Comparison of ENCODE assay signal across 9 cellular contexts in genomic region chr1:186420923-186421322, GRCh38. TPM values are rescaled to one million over a fixed set of nuclear protein-coding genes. Genes with fewer than 3 reads are reported as not detected.
A peak's percentile ranks its signal among the peaks of the same experiment; 100 is the strongest.
DNase-seq lines count a peak whose midpoint lies in the region; ATAC-seq, FAIRE-seq and TF ChIP-seq lines count a peak whose summit lies in the region.
"Had no signal": no experiment of that assay in that cellular context is flagged by ENCODE, and none has a peak within 500 bp of the region (broad histone marks: within the 10 kb centered on the region; RNA-seq: fewer than 3 reads in every experiment).

No MANE protein-coding gene starts in this region.

- H3K27me3 ChIP-seq in muscle layer of duodenum (ENCODE audit: low read depth, low read length), result no peaks in the 10 kb centered on the region
- no peaks in the 10 kb centered on the region for H3K27me3 ChIP-seq in left lung
- no peaks in the 10 kb centered on the region for H3K27me3 ChIP-seq in HepG2 (ENCODE audit: control insufficient read depth in 1 of 2, insufficient read depth in 2 of 2, low read length in 2 of 2)

- TF ChIP-seq RAD21 in HepG2 (CRISPR knock-in tag; IDR thresholded peaks at IDR 0.05), result no peak

- H3K4me2 ChIP-seq in HepG2 (ENCODE audit: low read depth, low read length), result no peak overlapping the region
- H3K4me2 ChIP-seq: A549 had no signal

- H3K36me3 ChIP-seq in muscle layer of duodenum (ENCODE audit: control insufficient read depth in 1 of 2, insufficient read depth in 2 of 2, low read length in 2 of 2) (peaks cover 13% of the 10 kb centered on the region in 2 donors), left lung (peaks cover 0 to 34% of the 10 kb centered on the region in 2 donors), HepG2 (replicated peaks in 1 of 2; ENCODE audit: control insufficient read depth in 1 of 2, insufficient read depth in 2 of 2, low read length in 2 of 2) (peaks cover 0 to 9% of the 10 kb centered on the region in 2 experiments; a peak in 2 of 5 replicates)

- H3K27ac ChIP-seq in muscle layer of duodenum (ENCODE audit: low read length), result peak overlapping the region; percentile 40
- H3K27ac ChIP-seq in left lung, result peak overlapping the region in 1 of 2 donors; percentile 15
- H3K27ac ChIP-seq in HepG2 (ENCODE audit: extremely low read length, insufficient read depth, low read length), result no peak overlapping the region
- H3K27ac ChIP-seq: A549 had no signal

- peak overlapping the region; percentile 86 for H3K27ac Mint-ChIP-seq in activated CD4-positive, alpha-beta T cell treated with anti-CD3 and anti-CD28 coated beads, Interleukin-2, amount 10 ng/mL, durations not matched to agents 24 days and 14 days

- intact Hi-C loops in activated CD4-positive, alpha-beta T cell treated with anti-CD3 and anti-CD28 coated beads, Interleukin-2, amount 10 ng/mL, durations not matched to agents 24 days and 14 days (cut with micrococcal nuclease), result no loop called here
- intact Hi-C loops in left lung (cut with DNase I) (no loop called here), HepG2 (cut with micrococcal nuclease; ENCODE audit: unreplicated experiment) (no loop called here)

- peak; percentile 58 for DNase-seq in activated CD4-positive, alpha-beta T cell treated with anti-CD3 and anti-CD28 coated beads, Interleukin-2, amount 10 ng/mL, durations not matched to agents 24 days and 14 days
- DNase-seq in activated CD4-positive, alpha-beta T cell treated with anti-CD3 and anti-CD28 coated beads for 1 hour, result no peak
- DNase-seq in MV-4-11 (lab: John Stamatoyannopoulos, UW), result peak; percentile 62
- DNase-seq in left lung, result no peak
- no peak for DNase-seq in GOT3 (lab: John Stamatoyannopoulos, UW)
- DNase-seq in HepG2 (ENCODE audit: low spot score), result no peak

- H3K4me1 ChIP-seq in muscle layer of duodenum (ENCODE audit: control insufficient read depth in 1 of 2, insufficient read depth in 2 of 2, low read length in 2 of 2) (peaks cover 0 to 5% of the 10 kb centered on the region in 2 donors), left lung (no peaks in the 10 kb centered on the region), HepG2 (ENCODE audit: insufficient read depth, low read length) (no peaks in the 10 kb centered on the region)
- H3K4me1 ChIP-seq: A549 had no signal

- TF ChIP-seq CTCF in left lung (IDR thresholded peaks at IDR 0.05) (no peak), HepG2 (CRISPR knock-in tag; IDR thresholded peaks at IDR 0.05) (no peak)

- ATAC-seq in HG02623 (IDR thresholded peaks at IDR 0.05; ENCODE audit: unreplicated experiment), result peak; percentile 94
- ATAC-seq in left lung, result no peak
- ATAC-seq in HepG2, result no peak
- ATAC-seq: A549 had no signal

- H3K4me3 ChIP-seq in muscle layer of duodenum (ENCODE audit: low read depth in 1 of 2, low read length in 2 of 2), result no peak overlapping the region
- no peak overlapping the region for H3K4me3 ChIP-seq in left lung
- no peak overlapping the region for H3K4me3 ChIP-seq in HepG2 (replicated peaks in 1 of 3; ENCODE audit: insufficient read depth in 1 of 3, low read depth in 2 of 3, low read length in 3 of 3)
- H3K4me3 ChIP-seq: A549 had no signal

- no peaks in the 10 kb centered on the region for H3K27me3 Mint-ChIP-seq in activated CD4-positive, alpha-beta T cell treated with anti-CD3 and anti-CD28 coated beads, Interleukin-2, amount 10 ng/mL, durations not matched to agents 24 days and 14 days

- TF ChIP-seq EP300 in HepG2 (IDR thresholded peaks at IDR 0.05; ENCODE audit: low read depth in 2 of 2, low read length in 2 of 2) (no peak), HepG2 (CRISPR knock-in tag; IDR thresholded peaks at IDR 0.05; ENCODE audit: borderline replicate concordance) (no peak)

- POLR2A ChIA-PET in HepG2 (lab: Yijun Ruan, JAX), result no interaction called here

- H4K20me1 ChIP-seq in HepG2 (ENCODE audit: insufficient read depth, low read length), result no peaks in the 10 kb centered on the region

- peak overlapping the region; percentile 69 for H3K4me3 Mint-ChIP-seq in activated CD4-positive, alpha-beta T cell treated with anti-CD3 and anti-CD28 coated beads, Interleukin-2, amount 10 ng/mL, durations not matched to agents 24 days and 14 days

- no peaks in the 10 kb centered on the region for H3K9me3 ChIP-seq in muscle layer of duodenum (ENCODE audit: control insufficient read depth in 1 of 2, low read length in 2 of 2)
- H3K9me3 ChIP-seq in left lung, result no peaks in the 10 kb centered on the region
- H3K9me3 ChIP-seq in HepG2 (ENCODE audit: low read length), result no peaks in the 10 kb centered on the region
- H3K9me3 ChIP-seq: A549 had no signal

- no peak for FAIRE-seq in HepG2 (lab: Jason Lieb, UNC)
- FAIRE-seq: A549 had no signal

- H3K9ac ChIP-seq in HepG2 (ENCODE audit: insufficient read depth, low read depth, low read length), result no peak overlapping the region

- H3K79me2 ChIP-seq in HepG2 (ENCODE audit: insufficient read depth, low read length), result no peaks in the 10 kb centered on the region

- H2AFZ ChIP-seq in HepG2 (ENCODE audit: low read length), result no peak overlapping the region

- BruUV-seq in HepG2 (replicated peaks; lab: Mats Ljungman, UMichigan), result no TSS peak

- 89% methylated on average over 1 of the region's 1 CpG for WGBS in HepG2 (ENCODE audit: low lambda C conversion rate)

- H3K36me3 Mint-ChIP-seq in activated CD4-positive, alpha-beta T cell treated with anti-CD3 and anti-CD28 coated beads, Interleukin-2, amount 10 ng/mL, durations not matched to agents 24 days and 14 days (ENCODE audit: low read depth), result peaks cover 37% of the 10 kb centered on the region

- in situ Hi-C loops in HepG2 (cut with HindIII; ENCODE audit: extremely low pct_ligation_motif_present, low pct_unique_long_range_greater_than_20kb), result no loop called here

- H3K9me3 Mint-ChIP-seq in activated CD4-positive, alpha-beta T cell treated with anti-CD3 and anti-CD28 coated beads, Interleukin-2, amount 10 ng/mL, durations not matched to agents 24 days and 14 days, result peaks cover 14% of the 10 kb centered on the region

- no peak for TF ChIP-seq POLR2A in HepG2 (IDR thresholded peaks at IDR 0.05; ENCODE audit: insufficient read depth in 1 of 2, low read depth in 2 of 2, low read length in 2 of 2)

- CTCF ChIA-PET in HepG2 (lab: Yijun Ruan, JAX; ENCODE audit: low intra/inter-chr PET ratio, low total read pairs), result no interaction called here

- peaks cover 23% of the 10 kb centered on the region for H3K4me1 Mint-ChIP-seq in activated CD4-positive, alpha-beta T cell treated with anti-CD3 and anti-CD28 coated beads, Interleukin-2, amount 10 ng/mL, durations not matched to agents 24 days and 14 days

RNA-seq across cellular contexts. Expression of gene PDC, which starts 40.0 kb away (rescaled TPM):
- not detected in 2 replicates for total RNA-seq in activated CD4-positive, alpha-beta T cell treated with anti-CD3 and anti-CD28 coated beads, Interleukin-2, amount 10 ng/mL, durations not matched to agents 24 days and 14 days
- total RNA-seq in left lung (not detected), HepG2 (2016; rRNA removed; fragmentation: Illumina TruSeq; extraction: Trizol) (not detected in 2 replicates)
- total RNA-seq in HepG2 (2016; cell fraction: cytosol; rRNA removed; fragmentation: Illumina TruSeq; extraction: Trizol; ENCODE audit: low read depth), result not detected in 2 replicates
- not detected in 2 replicates for total RNA-seq in HepG2 (2016; cell fraction: insoluble cytoplasmic fraction; rRNA removed; fragmentation: Illumina TruSeq; extraction: Trizol)
- not detected in 2 replicates for total RNA-seq in HepG2 (2016; cell fraction: membrane; rRNA removed; fragmentation: Illumina TruSeq; extraction: Trizol)
- not detected in 2 replicates for total RNA-seq in HepG2 (2016; cell fraction: nucleus; rRNA removed; fragmentation: Illumina TruSeq; extraction: Trizol)
- polyA plus RNA-seq in HepG2 (2011; rRNA removed), result not detected in 2 replicates
- polyA plus RNA-seq in HepG2 (2011; cell fraction: cytosol; rRNA removed), result not detected in 2 replicates
- polyA plus RNA-seq in HepG2 (2011; cell fraction: nucleus; rRNA removed), result not detected in 2 replicates
- not detected in 2 replicates for polyA plus RNA-seq in HepG2 (2012)
- not detected in 2 replicates for polyA plus RNA-seq in HepG2 (2016; cell fraction: cytosol; fragmentation: Illumina TruSeq; extraction: Trizol; ENCODE audit: low read depth)
- not detected in 2 replicates for polyA plus RNA-seq in HepG2 (2016; cell fraction: insoluble cytoplasmic fraction; fragmentation: Illumina TruSeq; extraction: Trizol; ENCODE audit: low read depth)
- not detected in 2 replicates for polyA plus RNA-seq in HepG2 (2016; cell fraction: membrane; fragmentation: Illumina TruSeq; extraction: Trizol; ENCODE audit: low read depth)
- polyA plus RNA-seq in HepG2 (2016; cell fraction: nucleus; fragmentation: Illumina TruSeq; extraction: Trizol; ENCODE audit: insufficient read depth, low read depth), result not detected in 2 replicates
- polyA minus RNA-seq in HepG2 (2011; rRNA and poly(A)+ RNA removed; ENCODE audit: low replicate concordance), result not detected in 2 replicates
- not detected in 2 replicates for polyA minus RNA-seq in HepG2 (2011; cell fraction: cytosol; rRNA and poly(A)+ RNA removed)
- not detected in 2 replicates for polyA minus RNA-seq in HepG2 (2011; cell fraction: nucleus; rRNA and poly(A)+ RNA removed)
- polyA plus RNA-seq: A549 had no signal

RNA-seq across cellular contexts. Expression of gene ODR4, which starts 45.3 kb away (rescaled TPM):
- total RNA-seq in activated CD4-positive, alpha-beta T cell treated with anti-CD3 and anti-CD28 coated beads, Interleukin-2, amount 10 ng/mL, durations not matched to agents 24 days and 14 days, result 15.6 and 20.0 TPM in 2 replicates
- total RNA-seq in left lung (10 to 100 TPM; 22.5 to 22.7 TPM), HepG2 (2016; rRNA removed; fragmentation: Illumina TruSeq; extraction: Trizol) (14.7 and 22.0 TPM in 2 replicates)
- total RNA-seq in HepG2 (2016; cell fraction: cytosol; rRNA removed; fragmentation: Illumina TruSeq; extraction: Trizol; ENCODE audit: low read depth), result 6.3 and 7.7 TPM in 2 replicates
- total RNA-seq in HepG2 (2016; cell fraction: insoluble cytoplasmic fraction; rRNA removed; fragmentation: Illumina TruSeq; extraction: Trizol), result 14.2 and 24.2 TPM in 2 replicates
- total RNA-seq in HepG2 (2016; cell fraction: membrane; rRNA removed; fragmentation: Illumina TruSeq; extraction: Trizol), result 7.1 TPM in 2 replicates
- total RNA-seq in HepG2 (2016; cell fraction: nucleus; rRNA removed; fragmentation: Illumina TruSeq; extraction: Trizol), result 42.4 and 43.6 TPM in 2 replicates
- polyA plus RNA-seq in HepG2 (2011; rRNA removed), result 11.4 and 16.3 TPM in 2 replicates
- 4.1 and 7.3 TPM in 2 replicates for polyA plus RNA-seq in HepG2 (2011; cell fraction: cytosol; rRNA removed)
- polyA plus RNA-seq in HepG2 (2011; cell fraction: nucleus; rRNA removed), result 13.5 and 14.9 TPM in 2 replicates
- 10.6 and 12.7 TPM in 2 replicates for polyA plus RNA-seq in HepG2 (2012)
- polyA plus RNA-seq in HepG2 (2016; cell fraction: cytosol; fragmentation: Illumina TruSeq; extraction: Trizol; ENCODE audit: low read depth), result 1.5 and 2.4 TPM in 2 replicates
- polyA plus RNA-seq in HepG2 (2016; cell fraction: insoluble cytoplasmic fraction; fragmentation: Illumina TruSeq; extraction: Trizol; ENCODE audit: low read depth), result 12.3 TPM in 2 replicates
- polyA plus RNA-seq in HepG2 (2016; cell fraction: membrane; fragmentation: Illumina TruSeq; extraction: Trizol; ENCODE audit: low read depth), result 2.2 and 2.4 TPM in 2 replicates
- polyA plus RNA-seq in HepG2 (2016; cell fraction: nucleus; fragmentation: Illumina TruSeq; extraction: Trizol; ENCODE audit: insufficient read depth, low read depth), result 51.1 and 51.3 TPM in 2 replicates
- 2.2 and 4.1 TPM in 2 replicates for polyA minus RNA-seq in HepG2 (2011; rRNA and poly(A)+ RNA removed; ENCODE audit: low replicate concordance)
- 7.7 and 7.9 TPM in 2 replicates for polyA minus RNA-seq in HepG2 (2011; cell fraction: cytosol; rRNA and poly(A)+ RNA removed)
- polyA minus RNA-seq in HepG2 (2011; cell fraction: nucleus; rRNA and poly(A)+ RNA removed), result 36.2 and 41.4 TPM in 2 replicates

RNA-seq across cellular contexts. Expression of gene TPR, which starts 45.9 kb away (rescaled TPM):
- 174 and 185 TPM in 2 replicates for total RNA-seq in activated CD4-positive, alpha-beta T cell treated with anti-CD3 and anti-CD28 coated beads, Interleukin-2, amount 10 ng/mL, durations not matched to agents 24 days and 14 days
- total RNA-seq in left lung (10 to 100 TPM; 77.7 to 84.8 TPM), HepG2 (2016; rRNA removed; fragmentation: Illumina TruSeq; extraction: Trizol) (81.7 and 116 TPM in 2 replicates)
- 5.9 and 6.3 TPM in 2 replicates for total RNA-seq in HepG2 (2016; cell fraction: cytosol; rRNA removed; fragmentation: Illumina TruSeq; extraction: Trizol; ENCODE audit: low read depth)
- 78.5 and 115 TPM in 2 replicates for total RNA-seq in HepG2 (2016; cell fraction: insoluble cytoplasmic fraction; rRNA removed; fragmentation: Illumina TruSeq; extraction: Trizol)
- 12.1 and 12.7 TPM in 2 replicates for total RNA-seq in HepG2 (2016; cell fraction: membrane; rRNA removed; fragmentation: Illumina TruSeq; extraction: Trizol)
- total RNA-seq in HepG2 (2016; cell fraction: nucleus; rRNA removed; fragmentation: Illumina TruSeq; extraction: Trizol), result 93.8 and 105 TPM in 2 replicates
- 72.0 and 78.9 TPM in 2 replicates for polyA plus RNA-seq in HepG2 (2011; rRNA removed)
- 34.7 and 37.4 TPM in 2 replicates for polyA plus RNA-seq in HepG2 (2011; cell fraction: cytosol; rRNA removed)
- 99.6 and 106 TPM in 2 replicates for polyA plus RNA-seq in HepG2 (2011; cell fraction: nucleus; rRNA removed)
- 36.8 and 45.0 TPM in 2 replicates for polyA plus RNA-seq in HepG2 (2012)
- 1.8 and 1.9 TPM in 2 replicates for polyA plus RNA-seq in HepG2 (2016; cell fraction: cytosol; fragmentation: Illumina TruSeq; extraction: Trizol; ENCODE audit: low read depth)
- polyA plus RNA-seq in HepG2 (2016; cell fraction: insoluble cytoplasmic fraction; fragmentation: Illumina TruSeq; extraction: Trizol; ENCODE audit: low read depth), result 65.3 and 66.3 TPM in 2 replicates
- 3.4 and 4.7 TPM in 2 replicates for polyA plus RNA-seq in HepG2 (2016; cell fraction: membrane; fragmentation: Illumina TruSeq; extraction: Trizol; ENCODE audit: low read depth)
- polyA plus RNA-seq in HepG2 (2016; cell fraction: nucleus; fragmentation: Illumina TruSeq; extraction: Trizol; ENCODE audit: insufficient read depth, low read depth), result 83.4 and 90.6 TPM in 2 replicates
- polyA minus RNA-seq in HepG2 (2011; rRNA and poly(A)+ RNA removed; ENCODE audit: low replicate concordance), result 168 and 262 TPM in 2 replicates
- polyA minus RNA-seq in HepG2 (2011; cell fraction: cytosol; rRNA and poly(A)+ RNA removed), result 56.5 and 64.1 TPM in 2 replicates
- 141 and 146 TPM in 2 replicates for polyA minus RNA-seq in HepG2 (2011; cell fraction: nucleus; rRNA and poly(A)+ RNA removed)

Comparison
In these comparisons a context has a peak if more than half of its experiments do, and no peak if none do; other contexts are left out.
1. DNase-seq: peak in activated CD4-positive, alpha-beta T cell treated with anti-CD3 and anti-CD28 coated beads, Interleukin-2, amount 10 ng/mL, durations not matched to agents 24 days and 14 days (single experiment) and MV-4-11 (single experiment); none in activated CD4-positive, alpha-beta T cell treated with anti-CD3 and anti-CD28 coated beads for 1 hour (single experiment), left lung (0 of 2), GOT3 (single experiment) and HepG2 (single experiment).